ENCODE assay signal across 8 cellular contexts in the genomic region with DNA sequence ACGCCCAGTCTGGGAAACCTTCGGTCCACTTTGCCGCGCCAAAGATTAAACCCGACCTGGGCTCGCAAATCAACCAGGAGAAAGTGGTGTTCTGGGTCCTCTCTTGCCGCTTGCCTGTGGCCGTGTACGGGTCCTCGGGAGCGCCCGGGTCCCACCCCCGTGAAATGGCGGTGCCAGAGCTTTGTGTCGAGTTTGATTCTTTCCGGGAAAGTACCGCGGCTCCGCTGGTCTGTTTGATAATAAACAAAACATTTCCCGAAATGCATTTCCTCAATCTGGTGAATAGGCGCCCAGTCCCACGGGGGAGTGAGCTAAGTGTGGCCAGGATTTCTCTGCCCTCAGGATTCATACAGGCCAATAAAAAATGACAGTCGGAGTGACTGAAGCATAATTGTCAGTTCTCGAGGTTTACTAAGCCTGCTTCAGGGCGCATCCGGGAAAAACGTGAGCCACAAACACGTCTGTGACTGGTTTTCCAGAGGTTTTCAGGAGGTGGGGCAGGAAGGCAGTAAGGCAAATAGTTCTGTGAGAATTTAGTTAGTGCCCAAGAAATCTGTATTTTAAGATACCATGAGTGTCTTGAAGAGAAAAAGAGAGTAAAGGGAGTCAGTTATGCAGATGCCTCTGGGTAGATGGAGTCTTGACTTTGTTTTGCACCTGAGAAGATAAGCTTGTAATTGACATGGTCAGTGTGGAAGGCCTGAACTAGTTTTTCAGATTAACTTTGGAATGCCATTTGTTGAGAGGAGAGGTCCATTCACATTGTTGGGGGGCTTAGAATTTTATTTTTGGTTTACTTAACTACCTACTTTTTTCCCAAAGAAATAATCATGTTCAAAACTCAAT. TPM values are rescaled to one million over a fixed set of nuclear protein-coding genes. Genes with fewer than 3 reads are reported as not detected.
A peak's percentile ranks its signal among the peaks of the same experiment; 100 is the strongest.
DNase-seq lines count a peak whose midpoint lies in the region; ATAC-seq and TF ChIP-seq lines count a peak whose summit lies in the region.

No MANE protein-coding gene starts in this region.

- intact Hi-C loops in heart left ventricle (cut with DNase I), result loop anchor here in 4 of 10 donors (1.0 to 10.0 kb wide), 5 partner anchors 35 to 71 kb away; partner anchors contain the start of gene IL10RB (in 1 of the 4)
- intact Hi-C loops in prostate gland (cut with DNase I), result loop anchor here (10.0 kb wide), 1 partner anchor 121 kb away; no protein-coding TSS in a partner anchor

- H3K9me3 Mint-ChIP-seq in activated naive CD8-positive, alpha-beta T cell treated with anti-CD3 and anti-CD28 coated beads, Interleukin-2, amount 10 ng/mL, durations not matched to agents 7 days and 5 days, result no peaks in the 10 kb centered on the region

- no peak overlapping the region for H3K4me3 Mint-ChIP-seq in activated naive CD8-positive, alpha-beta T cell treated with anti-CD3 and anti-CD28 coated beads, Interleukin-2, amount 10 ng/mL, durations not matched to agents 7 days and 5 days

- no peak for TF ChIP-seq POLR2A in heart left ventricle (IDR thresholded peaks at IDR 0.05)
- TF ChIP-seq POLR2A in prostate gland (IDR thresholded peaks at IDR 0.05), result no peak

- H3K4me1 ChIP-seq in SJSA1 (replicated peaks) (peaks cover 5% of the 10 kb centered on the region), heart left ventricle (peaks cover 10 to 55% (median 38%) of the 10 kb centered on the region in 12 donors), prostate gland (replicated peaks) (no peaks in the 10 kb centered on the region)

- H3K4me3 ChIP-seq in SJSA1 (peak overlapping the region; percentile 86), heart left ventricle (peak overlapping the region; percentile 68 to 100 (median 94)), prostate gland (peak overlapping the region; percentile 97 to 98)

- peak; percentile 29 for DNase-seq in DMS53 treated with DMSO at 0.1 percent for 48 hours (lab: John Stamatoyannopoulos, UW; ENCODE audit: unreplicated experiment)
- DNase-seq in HUDEP-2 (lab: John Stamatoyannopoulos, UW; ENCODE audit: unreplicated experiment in 76 of 76), result peak in 55 of 76 experiments; percentile 11 to 83 (median 48)
- DNase-seq in SJSA1 (ENCODE audit: low read depth in 1 of 2, low spot score in 2 of 2), result peak; percentile 81 to 86
- DNase-seq in activated naive CD8-positive, alpha-beta T cell treated with anti-CD3 and anti-CD28 coated beads, Interleukin-2, amount 10 ng/mL, durations not matched to agents 7 days and 5 days, result no peak
- peak; percentile 79 to 85 (median 85) for DNase-seq in heart left ventricle
- peak; percentile 65 for DNase-seq in prostate gland (ENCODE audit: low spot score)
- peak; percentile 74 for DNase-seq in ureter (ENCODE audit: low spot score)

- H3K9me3 ChIP-seq in SJSA1 (replicated peaks) (no peaks in the 10 kb centered on the region), heart left ventricle (no peaks in the 10 kb centered on the region), prostate gland (no peaks in the 10 kb centered on the region)

- no peaks in the 10 kb centered on the region for H3K27me3 ChIP-seq in SJSA1 (replicated peaks)
- no peaks in the 10 kb centered on the region for H3K27me3 ChIP-seq in heart left ventricle
- no peaks in the 10 kb centered on the region for H3K27me3 ChIP-seq in prostate gland (replicated peaks; ENCODE audit: insufficient read depth)

- POLR2A ChIA-PET in activated naive CD8-positive, alpha-beta T cell treated with anti-CD3 and anti-CD28 coated beads, Interleukin-2, amount 10 ng/mL, durations not matched to agents 7 days and 5 days (lab: Charles Lee), result interaction anchor here (0.6 to 2.0 kb wide), 20 partner anchors 9 to 154 kb away, joined by 3 to 50 read pairs (median 6); partner anchors contain the start of genes IL10RB and TMEM50B

- peaks cover 4% of the 10 kb centered on the region for H3K36me3 Mint-ChIP-seq in activated naive CD8-positive, alpha-beta T cell treated with anti-CD3 and anti-CD28 coated beads, Interleukin-2, amount 10 ng/mL, durations not matched to agents 7 days and 5 days

- no peak overlapping the region for H3K27ac Mint-ChIP-seq in activated naive CD8-positive, alpha-beta T cell treated with anti-CD3 and anti-CD28 coated beads, Interleukin-2, amount 10 ng/mL, durations not matched to agents 7 days and 5 days

- TF ChIP-seq CTCF in heart left ventricle (IDR thresholded peaks at IDR 0.05) (peak in 1 of 12 donors; percentile 12), prostate gland (IDR thresholded peaks at IDR 0.05) (no peak)

- H3K36me3 ChIP-seq in SJSA1 (peaks cover 3% of the 10 kb centered on the region; the same call in 1 of the 2 replicates), heart left ventricle (peaks cover 0 to under 1% (median 0%) of the 10 kb centered on the region in 9 donors), prostate gland (no peaks in the 10 kb centered on the region)

- 0 to 1% (median 0%) methylated on average over 16 to 28 of the region's 28 CpGs for WGBS in heart left ventricle, 4 donors
- WGBS in prostate gland, result under 1% methylated on average over 28 of the region's 28 CpGs

- peak; percentile 31 for ATAC-seq in GM21515 (IDR thresholded peaks at IDR 0.05; ENCODE audit: unreplicated experiment)
- peak; percentile 27 for ATAC-seq in activated naive CD8-positive, alpha-beta T cell treated with anti-CD3 and anti-CD28 coated beads, Interleukin-2, amount 10 ng/mL, durations not matched to agents 7 days and 5 days (ENCODE audit: low read depth)
- ATAC-seq in heart left ventricle, result peak; percentile 14 to 71 (median 65)

- peak overlapping the region; percentile 93 for H3K27ac ChIP-seq in SJSA1
- peak overlapping the region; percentile 92 to 100 (median 99) for H3K27ac ChIP-seq in heart left ventricle
- peak overlapping the region; percentile 98 to 99 for H3K27ac ChIP-seq in prostate gland

- peaks cover 22% of the 10 kb centered on the region for H3K4me1 Mint-ChIP-seq in activated naive CD8-positive, alpha-beta T cell treated with anti-CD3 and anti-CD28 coated beads, Interleukin-2, amount 10 ng/mL, durations not matched to agents 7 days and 5 days

- peaks cover 3% of the 10 kb centered on the region for H3K27me3 Mint-ChIP-seq in activated naive CD8-positive, alpha-beta T cell treated with anti-CD3 and anti-CD28 coated beads, Interleukin-2, amount 10 ng/mL, durations not matched to agents 7 days and 5 days

RNA-seq across cellular contexts. Expression of gene IFNAR1, which starts 0.7 kb away (rescaled TPM):
- total RNA-seq in SJSA1 (2014; rRNA removed; shearing (Covaris generic)), result 9.7 and 16.2 TPM in 2 replicates
- 10 to 100 TPM; 35.7 to 36.3 TPM for total RNA-seq in activated naive CD8-positive, alpha-beta T cell treated with anti-CD3 and anti-CD28 coated beads, Interleukin-2, amount 10 ng/mL, durations not matched to agents 7 days and 5 days
- total RNA-seq in heart left ventricle (10 to 100 TPM; 15.6 to 38.9 (median 22.5) TPM), prostate gland (10 to 100 TPM; 29.8 to 34.4 TPM), ureter (48.7 TPM)
- 10 to 100 TPM in 1 of 2 donors, 1 to 10 TPM in 1; 6.5 to 35.9 TPM for polyA plus RNA-seq in heart left ventricle

RNA-seq across cellular contexts. Expression of gene IL10RB, which starts 59.3 kb away (rescaled TPM):
- 51.4 and 77.5 TPM in 2 replicates for total RNA-seq in SJSA1 (2014; rRNA removed; shearing (Covaris generic))
- total RNA-seq in activated naive CD8-positive, alpha-beta T cell treated with anti-CD3 and anti-CD28 coated beads, Interleukin-2, amount 10 ng/mL, durations not matched to agents 7 days and 5 days, result 10 to 100 TPM; 40.6 to 44.1 TPM
- total RNA-seq in heart left ventricle (10 to 100 TPM in 3 of 9 donors, 1 to 10 TPM in 6; 4.5 to 28.2 (median 8.3) TPM), prostate gland (10 to 100 TPM; 29.3 to 30.8 TPM), ureter (32.9 TPM)
- polyA plus RNA-seq in heart left ventricle, result 10 to 100 TPM in 1 of 2 donors, 1 to 10 TPM in 1; 7.4 to 12.9 TPM
